In genomic region chr1:162136760-162137537, GRCh38 we compare ENCODE assay signal across 12 cellular contexts.
DNase-seq lines count a peak whose midpoint lies in the region; FAIRE-seq and TF ChIP-seq lines count a peak whose summit lies in the region.
"Had no signal": no experiment of that assay in that cellular context is flagged by ENCODE, and none has a peak within 500 bp of the region (broad histone marks: within the 10 kb centered on the region; RNA-seq: fewer than 3 reads in every experiment).

No MANE protein-coding gene starts in this region.

- no peak for FAIRE-seq in bronchial epithelial cell (lab: Jason Lieb, UNC)

- POLR2A ChIA-PET in CD8-positive, alpha-beta memory T cell (lab: Charles Lee) = no interaction called here

- CTCF ChIA-PET in CD8-positive, alpha-beta memory T cell (lab: Charles Lee) = no interaction called here

- peak overlapping the region; percentile 8 to 43 for H3K27ac ChIP-seq in liver (ENCODE audit: low read depth in 1 of 2, low read length in 2 of 2)
- no peak overlapping the region for H3K27ac ChIP-seq in CD8-positive, alpha-beta memory T cell (ENCODE audit: low read depth, low read length)
- H3K27ac ChIP-seq: esophagus squamous epithelium, neutrophil had no signal

- no peaks in the 10 kb centered on the region for H3K4me1 Mint-ChIP-seq in activated T-cell treated with anti-CD3 and anti-CD28 coated beads, Interleukin-2, amount 50 U/mL, for 24 hours (ENCODE audit: low read depth)
- H3K4me1 Mint-ChIP-seq in CD8-positive, alpha-beta memory T cell = peaks cover 0 to 2% (median 0%) of the 10 kb centered on the region in 3 donors
- H3K4me1 Mint-ChIP-seq in activated naive CD8-positive, alpha-beta T cell treated with anti-CD3 and anti-CD28 coated beads for 36 hours = no peaks in the 10 kb centered on the region

- WGBS in liver = 45% methylated on average over 8 of the region's 8 CpGs

- H3K4me1 ChIP-seq in liver (ENCODE audit: control insufficient read depth in 4 of 4, insufficient read depth in 4 of 4, low read length in 3 of 4) = peaks cover 6 to 39% (median 35%) of the 10 kb centered on the region in 4 donors
- no peaks in the 10 kb centered on the region for H3K4me1 ChIP-seq in CD8-positive, alpha-beta memory T cell (ENCODE audit: insufficient read depth, low read length)

- H3K27me3 ChIP-seq in bronchial epithelial cell (ENCODE audit: control insufficient read depth, insufficient read depth, low read length) (no peaks in the 10 kb centered on the region), liver (ENCODE audit: control insufficient read depth in 4 of 4, insufficient read depth in 4 of 4, low read length in 3 of 4) (no peaks in the 10 kb centered on the region)
- H3K27me3 ChIP-seq in CD8-positive, alpha-beta memory T cell (ENCODE audit: insufficient read depth, low read length, poor library complexity, severe bottlenecking) = peaks cover 4% of the 10 kb centered on the region
- H3K27me3 ChIP-seq: esophagus squamous epithelium, neutrophil had no signal

- H3K36me3 Mint-ChIP-seq in activated T-cell treated with anti-CD3 and anti-CD28 coated beads, Interleukin-2, amount 50 U/mL, for 24 hours (ENCODE audit: low read depth) = no peaks in the 10 kb centered on the region
- no peaks in the 10 kb centered on the region for H3K36me3 Mint-ChIP-seq in CD8-positive, alpha-beta memory T cell
- H3K36me3 Mint-ChIP-seq in activated naive CD8-positive, alpha-beta T cell treated with anti-CD3 and anti-CD28 coated beads for 36 hours = no peaks in the 10 kb centered on the region

- H3K27me3 Mint-ChIP-seq in activated T-cell treated with anti-CD3 and anti-CD28 coated beads, Interleukin-2, amount 50 U/mL, for 24 hours = peaks cover 34% of the 10 kb centered on the region
- peaks cover 16 to 46% of the 10 kb centered on the region in 2 donors for H3K27me3 Mint-ChIP-seq in CD8-positive, alpha-beta memory T cell
- peaks cover 36% of the 10 kb centered on the region for H3K27me3 Mint-ChIP-seq in activated naive CD8-positive, alpha-beta T cell treated with anti-CD3 and anti-CD28 coated beads for 36 hours

- H3K4me3 ChIP-seq in bronchial epithelial cell (ENCODE audit: low read depth, low read length) (no peak overlapping the region), liver (ENCODE audit: low read depth in 1 of 3, low read length in 3 of 3) (no peak overlapping the region)
- no peak overlapping the region for H3K4me3 ChIP-seq in CD8-positive, alpha-beta memory T cell (ENCODE audit: low read length)
- H3K4me3 ChIP-seq: esophagus squamous epithelium had no signal

- no peaks in the 10 kb centered on the region for H3K9me3 Mint-ChIP-seq in activated T-cell treated with anti-CD3 and anti-CD28 coated beads, Interleukin-2, amount 50 U/mL, for 24 hours
- H3K9me3 Mint-ChIP-seq in CD8-positive, alpha-beta memory T cell = no peaks in the 10 kb centered on the region
- H3K9me3 Mint-ChIP-seq in activated naive CD8-positive, alpha-beta T cell treated with anti-CD3 and anti-CD28 coated beads for 36 hours = no peaks in the 10 kb centered on the region

- H3K27ac Mint-ChIP-seq in activated T-cell treated with anti-CD3 and anti-CD28 coated beads, Interleukin-2, amount 50 U/mL, for 24 hours = no peak overlapping the region
- peak overlapping the region in 1 of 8 donors; percentile 2 for H3K27ac Mint-ChIP-seq in CD8-positive, alpha-beta memory T cell
- H3K27ac Mint-ChIP-seq in activated naive CD8-positive, alpha-beta T cell treated with anti-CD3 and anti-CD28 coated beads for 36 hours = no peak overlapping the region
- H3K27ac Mint-ChIP-seq: activated T-cell treated with anti-CD3 and anti-CD28 coated beads, Interleukin-2, amount 50 U/mL, for 72 hours had no signal

- no peaks in the 10 kb centered on the region for H3K9me3 ChIP-seq in liver (ENCODE audit: control insufficient read depth in 4 of 4, low read length in 3 of 4)
- no peaks in the 10 kb centered on the region for H3K9me3 ChIP-seq in CD8-positive, alpha-beta memory T cell (ENCODE audit: low read length)
- H3K9me3 ChIP-seq: esophagus squamous epithelium, neutrophil had no signal

- TF ChIP-seq EP300 in Ishikawa (IDR thresholded peaks at IDR 0.05; ENCODE audit: borderline replicate concordance) = no peak

- DNase-seq in AG08396 (ENCODE audit: low spot score) (peak; percentile 75), bronchial epithelial cell (ENCODE audit: low read depth) (peak; percentile 80)
- DNase-seq in activated T-cell treated with anti-CD3 and anti-CD28 coated beads, Interleukin-2, amount 50 U/mL, for 24 hours = no peak
- DNase-seq in stimulated activated CD4-positive, alpha-beta T cell treated with anti-CD3 and anti-CD28 coated beads, Interleukin-2, amount 100 ng/mL, for 48 hours = no peak
- no peak for DNase-seq in CD8-positive, alpha-beta memory T cell
- no peak for DNase-seq in activated naive CD8-positive, alpha-beta T cell treated with anti-CD3 and anti-CD28 coated beads for 36 hours
- DNase-seq: activated T-cell treated with anti-CD3 and anti-CD28 coated beads, Interleukin-2, amount 50 U/mL, for 72 hours; esophagus squamous epithelium; stimulated activated CD8-positive, alpha-beta memory T cell treated with anti-CD3 and anti-CD28 coated beads, Interleukin-4, amount 100 ng/mL, for 48 hours had no signal

- TF ChIP-seq RAD21 in Ishikawa (IDR thresholded peaks at IDR 0.05; ENCODE audit: low read depth) (0 out of 2 replicates have a peak, but pooled peaks have one; percentile 6), liver (IDR thresholded peaks at IDR 0.05) (peak; percentile 41 to 55)

- H3K4me3 Mint-ChIP-seq in activated T-cell treated with anti-CD3 and anti-CD28 coated beads, Interleukin-2, amount 50 U/mL, for 24 hours = no peak overlapping the region
- H3K4me3 Mint-ChIP-seq in CD8-positive, alpha-beta memory T cell = no peak overlapping the region
- no peak overlapping the region for H3K4me3 Mint-ChIP-seq in activated naive CD8-positive, alpha-beta T cell treated with anti-CD3 and anti-CD28 coated beads for 36 hours
- H3K4me3 Mint-ChIP-seq: activated T-cell treated with anti-CD3 and anti-CD28 coated beads, Interleukin-2, amount 50 U/mL, for 72 hours had no signal

- H3K9ac ChIP-seq in liver (ENCODE audit: low read depth in 1 of 2, low read length in 2 of 2) = no peak overlapping the region

- TF ChIP-seq CTCF in bronchial epithelial cell (IDR thresholded peaks at IDR 0.05; ENCODE audit: insufficient read depth, low read length, severe bottlenecking) = no peak
- TF ChIP-seq CTCF in liver (IDR thresholded peaks at IDR 0.05; ENCODE audit: low read depth, low read length, missing input control) = no peak

- H3K36me3 ChIP-seq in bronchial epithelial cell (ENCODE audit: control insufficient read depth, insufficient read depth, low read length) (no peaks in the 10 kb centered on the region), liver (ENCODE audit: control insufficient read depth in 4 of 4, insufficient read depth in 3 of 4, low read depth in 1 of 4, low read length in 3 of 4) (no peaks in the 10 kb centered on the region)
- no peaks in the 10 kb centered on the region for H3K36me3 ChIP-seq in CD8-positive, alpha-beta memory T cell (ENCODE audit: insufficient read depth, low read length)
- H3K36me3 ChIP-seq: esophagus squamous epithelium, neutrophil had no signal

TF ChIP-seq in Ishikawa, 13 proteins besides CTCF, POLR2A, EP300 and RAD21:
- TF ChIP-seq TEAD4 (IDR thresholded peaks at IDR 0.05) = peak; percentile 47
- no peak for TF ChIP-seq FOXM1 (IDR thresholded peaks at IDR 0.05; ENCODE audit: borderline replicate concordance, low read depth)
TF ChIP-seq in Ishikawa: peak in this region for 1.

TF ChIP-seq in liver, 16 proteins besides CTCF, POLR2A, EP300 and RAD21:
- TF ChIP-seq HNF4A (conservative IDR thresholded peaks at IDR 0.05) (peak; percentile 32 to 47), ATF3 (IDR thresholded peaks at IDR 0.05) (peak; percentile 30), REST (IDR thresholded peaks at IDR 0.05) (no peak), JUND (IDR thresholded peaks at IDR 0.05) (peak; percentile 84), RXRA (IDR thresholded peaks at IDR 0.05) (peak; percentile 58 to 67)

Comparison
In these comparisons a context has a peak if more than half of its experiments do, and no peak if none do; other contexts are left out.
1. DNase-seq: peak in AG08396 (single experiment) and bronchial epithelial cell (single experiment); none in activated T-cell treated with anti-CD3 and anti-CD28 coated beads, Interleukin-2, amount 50 U/mL, for 24 hours (single experiment), stimulated activated CD4-positive, alpha-beta T cell treated with anti-CD3 and anti-CD28 coated beads, Interleukin-2, amount 100 ng/mL, for 48 hours (0 of 2), CD8-positive, alpha-beta memory T cell (0 of 5) and activated naive CD8-positive, alpha-beta T cell treated with anti-CD3 and anti-CD28 coated beads for 36 hours (single experiment).